Comparison of ENCODE assay signal across 32 cellular contexts in the genomic region with DNA sequence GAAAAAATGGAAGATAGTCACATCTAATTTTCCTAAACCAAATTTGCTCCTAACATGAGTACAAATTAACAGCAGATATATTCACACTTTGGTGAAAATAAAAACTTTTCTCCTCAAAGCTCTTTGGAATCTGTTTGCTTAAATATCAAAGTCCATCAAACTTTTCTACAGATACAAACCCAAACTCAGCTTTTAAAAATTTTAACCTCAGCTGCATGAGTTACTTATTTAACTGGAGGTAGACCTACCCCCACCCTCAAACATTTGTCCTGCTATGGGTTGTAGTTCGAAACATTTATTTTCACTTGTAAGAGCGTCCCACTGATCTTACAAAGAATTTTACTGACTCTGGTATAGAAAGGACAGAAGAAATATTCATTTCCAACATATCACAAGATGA. TPM values are rescaled to one million over a fixed set of nuclear protein-coding genes. Genes with fewer than 3 reads are reported as not detected.
"Had no signal": no experiment of that assay in that cellular context is flagged by ENCODE, and none has a peak within 500 bp of the region (broad histone marks: within the 10 kb centered on the region; RNA-seq: fewer than 3 reads in every experiment).

No MANE protein-coding gene starts in this region.

- H3K4me2 ChIP-seq: neural progenitor cell, smooth muscle cell had no signal

- H2AFZ ChIP-seq: neural progenitor cell, parathyroid adenoma had no signal

- H3K4me1 ChIP-seq: neural progenitor cell, parathyroid adenoma, psoas muscle, spleen, suprapubic skin, thyroid gland, tibial nerve, upper lobe of left lung, vagina had no signal

- H3K27ac ChIP-seq: neural progenitor cell, ovary, parathyroid adenoma, psoas muscle, skin epidermis, spleen, suprapubic skin, thoracic aorta, thyroid gland, tibial nerve, upper lobe of left lung, vagina had no signal

- H3K27me3 ChIP-seq: neural progenitor cell, ovary, spleen, suprapubic skin, thyroid gland, tibial nerve, upper lobe of left lung, vagina had no signal

- H3K36me3 ChIP-seq: neural progenitor cell, ovary, spleen, suprapubic skin, thoracic aorta, thyroid gland, tibial nerve, upper lobe of left lung, vagina had no signal

- FAIRE-seq: urothelium cell line had no signal

- H3K79me2 ChIP-seq: parathyroid adenoma had no signal

- ATAC-seq: naive thymus-derived CD8-positive, alpha-beta T cell; natural killer cell treated with Interleukin-12 subunit alpha and Interleukin-12 subunit beta and Interleukin-15 and Interleukin-18, amount 100 ng/mL, for 72 hours; psoas muscle; right cardiac atrium; sciatic nerve; stimulated activated memory B cell treated with anti-CD40 and anti-IgM and Interleukin-4, amounts not matched to agents 10 μg/mL and 1 μg/mL and 100 μg/mL, for 72 hours; stimulated activated naive CD8-positive, alpha-beta T cell treated with anti-CD3 and anti-CD28 coated beads, Interleukin-15, amount 100 ng/mL, for 72 hours; stimulated activated naive CD8-positive, alpha-beta T cell treated with anti-CD3 and anti-CD28 coated beads, Interleukin-15, Interleukin-2, amounts not matched to agents 100 U/mL and 50 U/mL, for 24 hours had no signal

- DNase-seq: naive thymus-derived CD8-positive, alpha-beta T cell; occipital lobe; ovary; posterior cingulate gyrus; psoas muscle; right cardiac atrium; spleen; stimulated activated CD4-positive, alpha-beta T cell treated with anti-CD3 and anti-CD28 coated beads, Interleukin-12 subunit alpha, Interleukin-12 subunit beta, amount 100 ng/mL, for 4 hours; stimulated activated CD4-positive, alpha-beta T cell treated with anti-CD3 and anti-CD28 coated beads, Interleukin-1b, Interleukin-23, amount 100 ng/mL, for 48 hours; stimulated activated CD4-positive, alpha-beta T cell treated with anti-CD3 and anti-CD28 coated beads, Interleukin-4, amount 100 ng/mL, for 1 hour; stimulated activated CD4-positive, alpha-beta T cell treated with anti-CD3 and anti-CD28 coated beads, Interleukin-4, amount 100 ng/mL, for 4 hours; stimulated activated CD8-positive, alpha-beta memory T cell treated with anti-CD3 and anti-CD28 coated beads, Interleukin-4, amount 100 ng/mL, for 48 hours; stimulated activated naive CD4-positive, alpha-beta T cell; stimulated activated naive CD8-positive, alpha-beta T cell treated with anti-CD3 and anti-CD28 coated beads, Interleukin-15, amount 100 ng/mL, for 72 hours; stimulated activated naive CD8-positive, alpha-beta T cell treated with anti-CD3 and anti-CD28 coated beads, Interleukin-15, Interleukin-2, amounts not matched to agents 100 U/mL and 50 U/mL, for 24 hours; substantia nigra; thyroid gland; trophoblast cell; upper lobe of left lung had no signal

- H3K4me3 ChIP-seq: neural progenitor cell, ovary, psoas muscle, skin epidermis, smooth muscle cell, spleen, suprapubic skin, thoracic aorta, thyroid gland, tibial nerve, upper lobe of left lung, vagina had no signal

- H3K9me3 ChIP-seq: ovary, psoas muscle, suprapubic skin, thoracic aorta, thyroid gland, tibial nerve, upper lobe of left lung, vagina had no signal

- H3K9ac ChIP-seq: neural progenitor cell, parathyroid adenoma had no signal

RNA-seq across cellular contexts. Expression of a gene that starts 55.6 kb away (rescaled TPM):
- total RNA-seq: thyroid gland, ureter had no signal
- polyA plus RNA-seq: naive thymus-derived CD8-positive, alpha-beta T cell had no signal
